ENCODE assay signal across 16 cellular contexts in the genomic region with DNA sequence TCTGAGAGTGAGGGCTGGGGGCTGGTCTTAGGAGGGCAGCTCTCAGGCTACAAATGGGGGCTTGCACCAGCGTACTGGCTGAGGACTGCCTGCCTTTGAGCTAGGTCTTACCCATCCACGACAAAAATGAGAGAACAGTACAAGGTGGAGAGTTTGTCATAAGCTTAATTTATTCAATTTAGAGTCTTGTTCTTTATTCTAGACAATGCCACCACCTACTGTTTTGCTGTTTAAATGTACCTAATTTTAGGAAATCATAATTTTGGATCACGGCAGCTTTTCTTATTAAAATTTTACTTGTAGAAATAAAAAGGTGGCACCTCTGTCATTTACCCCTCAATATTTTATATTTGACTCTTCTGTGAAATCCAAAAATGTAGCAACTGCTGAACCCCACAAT.
A peak's percentile ranks its signal among the peaks of the same experiment; 100 is the strongest.
DNase-seq lines count a peak whose midpoint lies in the region; TF ChIP-seq lines count a peak whose summit lies in the region.
"Had no signal": no experiment of that assay in that cellular context is flagged by ENCODE, and none has a peak within 500 bp of the region (broad histone marks: within the 10 kb centered on the region; RNA-seq: fewer than 3 reads in every experiment).

No MANE protein-coding gene starts in this region.

- H3K4me2 ChIP-seq in KMS-11, result 0 out of 2 replicates have a peak overlapping the region, but pooled peaks have one; percentile 43

- peaks cover 0 to 2% (median 0%) of the 10 kb centered on the region in 3 donors for H3K27me3 Mint-ChIP-seq in CD14-positive monocyte (ENCODE audit: low read depth in 3 of 3)
- peaks cover 51% of the 10 kb centered on the region for H3K27me3 Mint-ChIP-seq in nephron progenitor cell (ENCODE audit: low read depth, poor library complexity)
- peaks cover 10% of the 10 kb centered on the region for H3K27me3 Mint-ChIP-seq in endothelial cell (ENCODE audit: unreplicated experiment)
- H3K27me3 Mint-ChIP-seq: activated naive CD4-positive, alpha-beta T cell treated with anti-CD3 and anti-CD28 coated beads, Interleukin-2, amount 50 U/mL, for 24 hours had no signal

- H3K9me3 Mint-ChIP-seq in CD14-positive monocyte (peaks cover 0 to 3% (median 2%) of the 10 kb centered on the region in 7 donors), nephron progenitor cell (no peaks in the 10 kb centered on the region), endothelial cell (ENCODE audit: unreplicated experiment) (no peaks in the 10 kb centered on the region)
- H3K9me3 Mint-ChIP-seq: activated naive CD4-positive, alpha-beta T cell treated with anti-CD3 and anti-CD28 coated beads, Interleukin-2, amount 50 U/mL, for 24 hours had no signal

- H2AFZ ChIP-seq in KMS-11 (ENCODE audit: low read depth), result no peak overlapping the region

- H3K79me2 ChIP-seq in KMS-11 (ENCODE audit: insufficient read depth, low read depth), result no peaks in the 10 kb centered on the region

- H3K4me1 Mint-ChIP-seq in CD14-positive monocyte, result peaks cover 91% of the 10 kb centered on the region
- H3K4me1 Mint-ChIP-seq in nephron progenitor cell, result peaks cover 85% of the 10 kb centered on the region
- peaks cover 39% of the 10 kb centered on the region for H3K4me1 Mint-ChIP-seq in endothelial cell (ENCODE audit: unreplicated experiment)

- no peaks in the 10 kb centered on the region for H3K36me3 ChIP-seq in KMS-11 (ENCODE audit: insufficient read depth)
- H3K36me3 ChIP-seq: sigmoid colon had no signal

- H3K27ac Mint-ChIP-seq in CD14-positive monocyte, result peak overlapping the region; percentile 93 to 99 (median 98)
- no peak overlapping the region for H3K27ac Mint-ChIP-seq in nephron progenitor cell
- no peak overlapping the region for H3K27ac Mint-ChIP-seq in endothelial cell (ENCODE audit: unreplicated experiment)
- H3K27ac Mint-ChIP-seq: activated naive CD4-positive, alpha-beta T cell treated with anti-CD3 and anti-CD28 coated beads, Interleukin-2, amount 50 U/mL, for 24 hours had no signal

- intact Hi-C loops in CD14-positive monocyte (cut with micrococcal nuclease), result loop anchor here (5.0 to 10.0 kb wide), 3 partner anchors 80 to 133 kb away; partner anchors contain the start of gene SLCO3A1 (in 1 of the 2)

- H3K27ac ChIP-seq in KMS-11, result no peak overlapping the region

- H3K27me3 ChIP-seq in KMS-11 (ENCODE audit: insufficient read depth, low read depth), result no peaks in the 10 kb centered on the region
- H3K27me3 ChIP-seq: sigmoid colon had no signal

- no peaks in the 10 kb centered on the region for H4K20me1 ChIP-seq in KMS-11 (ENCODE audit: insufficient read depth)

- TF ChIP-seq CTCF in CD14-positive monocyte (IDR thresholded peaks at IDR 0.05) (peak; percentile 12), KMS-11 (conservative IDR thresholded peaks at IDR 0.05; ENCODE audit: low read depth, low read length) (no peak), nephron progenitor cell (IDR thresholded peaks at IDR 0.05) (no peak), endothelial cell (IDR thresholded peaks at IDR 0.05; ENCODE audit: unreplicated experiment) (no peak)

- H3K4me3 ChIP-seq in KMS-11 (IDR thresholded peaks at IDR 0.05; ENCODE audit: insufficient read depth, low read depth, low read length), result no peak overlapping the region
- H3K4me3 ChIP-seq: sigmoid colon had no signal

- no peak overlapping the region for H3K9ac ChIP-seq in KMS-11

- peaks cover 25% of the 10 kb centered on the region for H3K4me1 ChIP-seq in KMS-11 (ENCODE audit: low read depth, poor library complexity, severe bottlenecking)

- H3K36me3 Mint-ChIP-seq in CD14-positive monocyte, result peaks cover 4 to 13% of the 10 kb centered on the region in 2 donors
- H3K36me3 Mint-ChIP-seq in nephron progenitor cell (ENCODE audit: low read depth), result no peaks in the 10 kb centered on the region
- peaks cover 6% of the 10 kb centered on the region for H3K36me3 Mint-ChIP-seq in endothelial cell (ENCODE audit: low read depth, unreplicated experiment)

- H3K4me3 Mint-ChIP-seq in CD14-positive monocyte (no peak overlapping the region), nephron progenitor cell (peak overlapping the region; percentile 44), endothelial cell (ENCODE audit: unreplicated experiment) (no peak overlapping the region)
- H3K4me3 Mint-ChIP-seq: activated naive CD4-positive, alpha-beta T cell treated with anti-CD3 and anti-CD28 coated beads, Interleukin-2, amount 50 U/mL, for 24 hours had no signal

- DNase-seq in CD14-positive monocyte (ENCODE audit: low spot score) (no peak), dedifferentiated amniotic fluid mesenchymal stem cell (ENCODE audit: extremely low spot score) (peak; percentile 23), nephron progenitor cell (no peak), Kasumi-1 (lab: John Stamatoyannopoulos, UW) (no peak), endothelial cell (ENCODE audit: low spot score) (no peak)
- no peak for DNase-seq in activated naive CD4-positive, alpha-beta T cell (lab: John Stamatoyannopoulos, UW)
- DNase-seq in activated naive CD4-positive, alpha-beta T cell treated with Interleukin-2 at 50 U/mL for 16 hours, result no peak
- DNase-seq: activated CD4-positive, alpha-beta T cell treated with anti-CD3 and anti-CD28 coated beads, Interleukin-2, amount 50 U/mL, for 4 hours; dermis blood vessel endothelial cell; GOT3; midbrain; NCI-H1417 treated with DMSO at 0.1 percent for 48 hours; sigmoid colon; T-helper 1 cell had no signal

Comparison
In these comparisons a context has a peak if more than half of its experiments do, and no peak if none do; other contexts are left out.
1. H3K27ac Mint-ChIP-seq: peak in CD14-positive monocyte (7 of 7); none in nephron progenitor cell (single experiment) and endothelial cell (single experiment).